17 cellular contexts compared by ENCODE assay signal in genomic region chr4:184255917-184256642, GRCh38. TPM values are rescaled to one million over a fixed set of nuclear protein-coding genes. Genes with fewer than 3 reads are reported as not detected.
"Had no signal": no experiment of that assay in that cellular context is flagged by ENCODE, and none has a peak within 500 bp of the region (broad histone marks: within the 10 kb centered on the region; RNA-seq: fewer than 3 reads in every experiment).

No MANE protein-coding gene starts in this region.

- H3K36me3 ChIP-seq: gastrocnemius medialis, heart left ventricle, neutrophil, stomach, upper lobe of right lung had no signal

- H2AFZ ChIP-seq: parathyroid adenoma had no signal

- H3K4me2 ChIP-seq: smooth muscle cell had no signal

- H3K27me3 Mint-ChIP-seq: activated CD4-positive, alpha-beta memory T cell treated with anti-CD3 and anti-CD28 coated beads for 36 hours; activated T-cell treated with anti-CD3 and anti-CD28 coated beads, Interleukin-2, amount 50 U/mL, for 24 hours had no signal

- H3K27ac Mint-ChIP-seq: activated CD4-positive, alpha-beta memory T cell treated with anti-CD3 and anti-CD28 coated beads for 36 hours; activated naive CD4-positive, alpha-beta T cell treated with anti-CD3 and anti-CD28 coated beads, Interleukin-2, amount 10 ng/mL, durations not matched to agents 7 days and 5 days; activated T-cell treated with anti-CD3 and anti-CD28 coated beads, Interleukin-2, amount 50 U/mL, for 24 hours had no signal

- H3K27me3 ChIP-seq: gastrocnemius medialis, heart left ventricle, neutrophil, stomach, upper lobe of right lung had no signal

- H3K79me2 ChIP-seq: parathyroid adenoma had no signal

- H3K4me3 Mint-ChIP-seq: activated CD4-positive, alpha-beta memory T cell treated with anti-CD3 and anti-CD28 coated beads for 36 hours; activated naive CD4-positive, alpha-beta T cell treated with anti-CD3 and anti-CD28 coated beads, Interleukin-2, amount 10 ng/mL, durations not matched to agents 7 days and 5 days; activated T-cell treated with anti-CD3 and anti-CD28 coated beads, Interleukin-2, amount 50 U/mL, for 24 hours had no signal

- DNase-seq: activated CD4-positive, alpha-beta memory T cell treated with anti-CD3 and anti-CD28 coated beads for 36 hours; activated effector memory CD4-positive, alpha-beta T cell treated with Interleukin-2 at 50 U/mL for 16 hours; activated naive CD4-positive, alpha-beta T cell treated with anti-CD3 and anti-CD28 coated beads, Interleukin-2, amount 10 ng/mL, durations not matched to agents 7 days and 5 days; activated T-cell treated with anti-CD3 and anti-CD28 coated beads, Interleukin-2, amount 50 U/mL, for 24 hours; gastrocnemius medialis; kidney glomerular epithelial cell; mucosa of descending colon; naive B cell; stimulated activated CD4-positive, alpha-beta T cell treated with anti-CD3 and anti-CD28 coated beads, Interleukin-4, amount 100 ng/mL, for 1 hour; stomach; SW 1271; upper lobe of right lung had no signal

- H3K36me3 Mint-ChIP-seq: activated CD4-positive, alpha-beta memory T cell treated with anti-CD3 and anti-CD28 coated beads for 36 hours; activated naive CD4-positive, alpha-beta T cell treated with anti-CD3 and anti-CD28 coated beads, Interleukin-2, amount 10 ng/mL, durations not matched to agents 7 days and 5 days; naive B cell had no signal

- H3K9me3 ChIP-seq: gastrocnemius medialis, heart left ventricle, neutrophil, stomach, upper lobe of right lung had no signal

- H3K27ac ChIP-seq: gastrocnemius medialis, heart left ventricle, parathyroid adenoma, stomach, upper lobe of right lung had no signal

- H3K4me3 ChIP-seq: gastrocnemius medialis, heart left ventricle, mucosa of descending colon, smooth muscle cell, stomach, upper lobe of right lung had no signal

- H3K4me1 ChIP-seq: gastrocnemius medialis, parathyroid adenoma, stomach, upper lobe of right lung had no signal

- H3K9ac ChIP-seq: parathyroid adenoma had no signal

- H3K9me3 Mint-ChIP-seq: activated T-cell treated with anti-CD3 and anti-CD28 coated beads, Interleukin-2, amount 50 U/mL, for 24 hours had no signal

- ATAC-seq: gastrocnemius medialis, mucosa of descending colon, upper lobe of right lung had no signal

RNA-seq across cellular contexts. Expression of gene ENPP6, which starts 38.4 kb away (rescaled TPM):
- total RNA-seq: left ventricle myocardium superior, smooth muscle cell had no signal
- polyA plus RNA-seq: smooth muscle cell had no signal
